Comparison of ENCODE assay signal across 10 cellular contexts in the genomic region with DNA sequence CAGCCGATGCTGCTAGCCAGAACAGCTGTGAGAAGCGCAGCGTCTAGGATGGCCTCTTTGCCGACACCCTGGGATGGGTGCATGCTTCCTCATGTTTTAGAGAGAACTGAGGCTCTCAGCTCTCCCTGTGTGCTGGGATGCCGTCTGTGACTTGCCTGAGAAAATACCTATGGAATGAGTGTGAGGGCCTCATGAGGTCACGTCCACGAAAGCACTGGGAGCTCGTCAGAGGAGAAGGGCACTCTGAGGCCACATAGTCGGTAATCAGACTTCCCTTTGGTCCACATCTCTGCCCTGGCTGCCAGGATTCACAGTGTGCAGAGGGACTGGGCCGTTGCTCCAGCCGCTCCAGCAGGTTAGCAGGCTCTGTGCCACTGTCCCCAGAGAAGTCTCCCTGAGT. TPM values are rescaled to one million over a fixed set of nuclear protein-coding genes. Genes with fewer than 3 reads are reported as not detected.
DNase-seq lines count a peak whose midpoint lies in the region; ATAC-seq and TF ChIP-seq lines count a peak whose summit lies in the region.
"Had no signal": no experiment of that assay in that cellular context is flagged by ENCODE, and none has a peak within 500 bp of the region (broad histone marks: within the 10 kb centered on the region; RNA-seq: fewer than 3 reads in every experiment).

No MANE protein-coding gene starts in this region.

- no peak overlapping the region for H2AFZ ChIP-seq in H9 (ENCODE audit: low read length)

- no peak overlapping the region for H3K23ac ChIP-seq in H9 (ENCODE audit: insufficient read length, low read depth, low read length)

- no peak overlapping the region for H3K27ac ChIP-seq in H9 (ENCODE audit: insufficient read length, low read depth, low read length)

- H3K4me1 Mint-ChIP-seq in H9 = peaks cover 30 to 38% of the 10 kb centered on the region in 2 experiments

- no peak overlapping the region for H2AK5ac ChIP-seq in H9 (ENCODE audit: insufficient read length, low read length)

- H3K27me3 Mint-ChIP-seq in H9 (ENCODE audit: low read depth) = no peaks in the 10 kb centered on the region

- H3K27me3 ChIP-seq in H9 (ENCODE audit: insufficient read depth, low read length) = no peaks in the 10 kb centered on the region

- H4K5ac ChIP-seq in H9 (ENCODE audit: insufficient read length, low read depth, low read length) = no peak overlapping the region

- H3K23me2 ChIP-seq in H9 (ENCODE audit: insufficient read length, low read depth, low read length, poor library complexity, severe bottlenecking) = no peaks in the 10 kb centered on the region

- H3K36me3 Mint-ChIP-seq in H9 (ENCODE audit: insufficient read depth in 1 of 3, low read depth in 3 of 3) = peaks cover 0 to 11% (median 9%) of the 10 kb centered on the region in 3 experiments; a peak in 3 of 7 replicates

- no peak for TF ChIP-seq CTCF in H9 (conservative IDR thresholded peaks at IDR 0.05)

- H3K79me1 ChIP-seq in H9 (ENCODE audit: insufficient read depth, low read depth, low read length, poor library complexity, severe bottlenecking) = no peaks in the 10 kb centered on the region

- in situ Hi-C loops in ACHN (cut with HindIII; ENCODE audit: low pct_ligation_motif_present, low pct_unique_long_range_greater_than_20kb, low sequenced_read_pairs) = no loop called here

- H4K91ac ChIP-seq in H9 (ENCODE audit: insufficient read length, low read depth, low read length) = no peak overlapping the region

- H3K4ac ChIP-seq in H9 (ENCODE audit: low read depth, low read length) = no peak overlapping the region

- H2BK5ac ChIP-seq in H9 (ENCODE audit: insufficient read length, low read length) = no peak overlapping the region

- H3K9ac ChIP-seq in H9 (ENCODE audit: extremely low read depth, insufficient read length, low read length) = no peak overlapping the region

- no peak overlapping the region for H3T11ph ChIP-seq in H9 (ENCODE audit: low read length)

- intact Hi-C loops in left cardiac atrium (cut with DNase I) = no loop called here

- peaks cover 2% of the 10 kb centered on the region; the same call in 1 of the 2 replicates for H3K4me1 ChIP-seq in H9 (ENCODE audit: insufficient read depth, low read length)

- H3K27ac Mint-ChIP-seq in H9 = peak overlapping the region in 2 of 3 experiments; percentile 58 to 77; a peak in 3 of 7 replicates

- no peaks in the 10 kb centered on the region for H4K20me1 ChIP-seq in H9 (ENCODE audit: control insufficient read depth, insufficient read depth, insufficient read length)

- H3K4me2 ChIP-seq in H9 (ENCODE audit: insufficient read depth, insufficient read length, low read length) = no peak overlapping the region

- peak; percentile 74 to 76 for ATAC-seq in left cardiac atrium
- no peak for ATAC-seq in GM18520 (IDR thresholded peaks at IDR 0.05; ENCODE audit: unreplicated experiment)
- ATAC-seq: GM12878 had no signal

- H3K79me2 ChIP-seq in H9 (ENCODE audit: insufficient read depth, low read length) = peaks cover 7% of the 10 kb centered on the region; the same call in 1 of the 2 replicates

- H3K9me3 ChIP-seq in H9 (ENCODE audit: control insufficient read depth, low read depth, low read length) = no peaks in the 10 kb centered on the region

- no peak overlapping the region for H3K14ac ChIP-seq in H9 (ENCODE audit: insufficient read depth, low read length)

- no peak for DNase-seq in H9
- DNase-seq in amniotic stem cell (lab: John Stamatoyannopoulos, UW) = peak; percentile 79
- DNase-seq in left cardiac atrium = peak; percentile 52
- peak; percentile 35 for DNase-seq in smooth muscle cell of the brain vasculature (ENCODE audit: low read depth, low spot score)
- DNase-seq in ACHN = no peak
- DNase-seq in activated effector memory CD4-positive, alpha-beta T cell treated with Interleukin-2 at 50 U/mL for 16 hours = no peak
- no peak for DNase-seq in effector CD8-positive, alpha-beta T cell (lab: John Stamatoyannopoulos, UW)
- DNase-seq: central memory CD4-positive, alpha-beta T cell had no signal

- no CpG with 5 or more reads among the region's 11 CpGs for WGBS in H9 (ENCODE audit: extremely low coverage, insufficient read length, low lambda C conversion rate)

- no peak overlapping the region for H2BK15ac ChIP-seq in H9 (ENCODE audit: low read depth, low read length)

- H3K56ac ChIP-seq in H9 (ENCODE audit: insufficient read length, low read depth, low read length) = no peak overlapping the region

- no peak overlapping the region for H2BK20ac ChIP-seq in H9 (ENCODE audit: low read depth, low read length, poor library complexity, severe bottlenecking)

- H3K9me3 Mint-ChIP-seq in H9 = no peaks in the 10 kb centered on the region

- no peak overlapping the region for H3K18ac ChIP-seq in H9 (ENCODE audit: insufficient read length, low read depth, low read length)

- no peak overlapping the region for H4K8ac ChIP-seq in H9 (replicated peaks; ENCODE audit: insufficient read length, low read depth, low read length)

- no peak overlapping the region for H3K4me3 Mint-ChIP-seq in H9

- H2BK120ac ChIP-seq in H9 (ENCODE audit: low read depth, low read length, poor library complexity, severe bottlenecking) = no peak overlapping the region

- no peak overlapping the region for H2BK12ac ChIP-seq in H9 (ENCODE audit: insufficient read length, low read depth, low read length)

RNA-seq across cellular contexts. Expression of a gene that starts 54.6 kb away (rescaled TPM):
- 41.6 and 50.2 TPM in 2 replicates for total RNA-seq in H9 (2021)
- total RNA-seq in left cardiac atrium = 10 to 100 TPM; 54.7 to 80.1 TPM

Comparison
In these comparisons a context has a peak if more than half of its experiments do, and no peak if none do; other contexts are left out.
1. DNase-seq: peak in amniotic stem cell (single experiment), left cardiac atrium (single experiment) and smooth muscle cell of the brain vasculature (single experiment); none in H9 (single experiment), ACHN (single experiment), activated effector memory CD4-positive, alpha-beta T cell treated with Interleukin-2 at 50 U/mL for 16 hours (single experiment) and effector CD8-positive, alpha-beta T cell (single experiment).